7 cellular contexts compared by ENCODE assay signal in genomic region chr5:57621624-57622023, GRCh38.
"Had no signal": no experiment of that assay in that cellular context is flagged by ENCODE, and none has a peak within 500 bp of the region (broad histone marks: within the 10 kb centered on the region; RNA-seq: fewer than 3 reads in every experiment).

No MANE protein-coding gene starts in this region.

- H3K4me3 ChIP-seq: GM12878 had no signal

- FAIRE-seq: G401.6, GM12878, GM12891, GM12892, GM18507 had no signal

- ATAC-seq: GM12878 had no signal

- DNase-seq: GDM1, GF-D8 had no signal
